ENCODE assay signal across 1 cellular context in genomic region chr2:84526562-84526961, GRCh38.
TF ChIP-seq lines count a peak whose summit lies in the region.

No MANE protein-coding gene starts in this region.

TF ChIP-seq in H1, 55 proteins besides CTCF, POLR2A, EP300 and RAD21:
- TF ChIP-seq SP1 (IDR thresholded peaks at IDR 0.05; ENCODE audit: low read depth, low read length) (no peak), MAX (IDR thresholded peaks at IDR 0.05) (no peak), SRF (IDR thresholded peaks at IDR 0.05; ENCODE audit: low read depth, low read length) (no peak), SAP30 (IDR thresholded peaks at IDR 0.05; ENCODE audit: insufficient read depth, insufficient replicate concordance, low read length) (no peak), TEAD4 (IDR thresholded peaks at IDR 0.05; ENCODE audit: low read depth, low read length) (no peak), NANOG (IDR thresholded peaks at IDR 0.05; ENCODE audit: insufficient read depth, low read depth, low read length, poor library complexity, severe bottlenecking) (no peak), CEBPB (IDR thresholded peaks at IDR 0.05; ENCODE audit: low read depth, low read length) (no peak), MAFK (IDR thresholded peaks at IDR 0.05; ENCODE audit: low read depth, low read length) (no peak), TCF12 (IDR thresholded peaks at IDR 0.05; ENCODE audit: low read depth, low read length) (no peak)
